8 cellular contexts compared by ENCODE assay signal in the genomic region with DNA sequence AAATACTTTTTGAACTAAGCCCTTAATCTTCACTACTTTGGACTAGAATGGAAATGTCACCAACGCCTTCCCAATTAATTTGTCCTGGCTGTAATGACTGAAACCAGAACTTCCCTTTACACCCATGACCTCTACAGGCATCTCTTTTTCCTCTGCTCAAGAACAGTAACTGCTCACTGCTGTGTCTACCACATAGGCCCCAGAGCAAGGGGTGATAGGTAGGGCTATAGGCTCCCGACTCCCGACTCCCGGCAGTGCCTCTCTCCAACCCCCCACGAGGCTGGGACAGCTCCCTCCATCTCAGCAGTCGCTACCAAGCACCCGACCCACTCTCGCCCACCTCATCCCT. TPM values are rescaled to one million over a fixed set of nuclear protein-coding genes. Genes with fewer than 3 reads are reported as not detected.
A peak's percentile ranks its signal among the peaks of the same experiment; 100 is the strongest.
DNase-seq lines count a peak whose midpoint lies in the region; ATAC-seq, FAIRE-seq and TF ChIP-seq lines count a peak whose summit lies in the region.

No MANE protein-coding gene starts in this region.

- peak overlapping the region; percentile 86 for H3K4me3 ChIP-seq in Loucy (ENCODE audit: low read length, poor library complexity, severe bottlenecking)

- no peaks in the 10 kb centered on the region for H4K20me1 ChIP-seq in Loucy (ENCODE audit: insufficient read depth, low read length, poor library complexity, severe bottlenecking)

- no peak for DNase-seq in GM12892 (ENCODE audit: insufficient read length)
- DNase-seq in naive B cell = no peak
- no peak for DNase-seq in medulla oblongata (ENCODE audit: extremely low spot score)
- DNase-seq in stimulated activated CD4-positive, alpha-beta T cell treated with anti-CD3 and anti-CD28 coated beads, Interleukin-2, amount 100 ng/mL, for 24 hours = no peak
- no peak for DNase-seq in NCI-H187 treated with DMSO at 0.1 percent for 48 hours (lab: John Stamatoyannopoulos, UW)

- H3K27ac ChIP-seq in cingulate gyrus (ENCODE audit: low read depth, low read length) = peak overlapping the region; percentile 82

- no peaks in the 10 kb centered on the region for H3K9me2 ChIP-seq in Loucy (replicated peaks; ENCODE audit: low read depth, low read length)

- H3K4me1 Mint-ChIP-seq in naive B cell = peaks cover 16 to 24% (median 19%) of the 10 kb centered on the region in 3 donors

- H3K9me3 ChIP-seq in Loucy (ENCODE audit: insufficient read depth, low read depth, low read length) = no peaks in the 10 kb centered on the region

- H3K27me3 ChIP-seq in Loucy (ENCODE audit: insufficient read depth, low read length, poor library complexity, severe bottlenecking) = no peaks in the 10 kb centered on the region

- H3K9me3 Mint-ChIP-seq in naive B cell = no peaks in the 10 kb centered on the region

- H3F3A ChIP-seq in Loucy (ENCODE audit: low read depth) = no peaks in the 10 kb centered on the region

- peak overlapping the region; percentile 99 to 100 (median 99) for H3K27ac Mint-ChIP-seq in naive B cell

- H3K4me2 ChIP-seq in Loucy (ENCODE audit: low read depth, low read length, poor library complexity, severe bottlenecking) = peak overlapping the region; percentile 72

- H2AFZ ChIP-seq in Loucy (ENCODE audit: low read length) = peak overlapping the region; percentile 96

- peak overlapping the region; percentile 75 for H3K9ac ChIP-seq in Loucy (ENCODE audit: low read depth, low read length, poor library complexity, severe bottlenecking)

- peak; percentile 58 for FAIRE-seq in GM12892 (lab: Jason Lieb, UNC)

- no peak for TF ChIP-seq CTCF in Loucy (conservative IDR thresholded peaks at IDR 0.05; ENCODE audit: low read length)

- ATAC-seq in GM21723 (IDR thresholded peaks at IDR 0.05; ENCODE audit: unreplicated experiment) (peak; percentile 64), naive B cell (ENCODE audit: low read depth in 2 of 2) (peak; percentile 56 to 60)

- peaks cover 0 to 5% of the 10 kb centered on the region in 2 donors for H3K36me3 Mint-ChIP-seq in naive B cell

- peak overlapping the region; percentile 91 to 99 (median 96) for H3K4me3 Mint-ChIP-seq in naive B cell

- H3K4me1 ChIP-seq in Loucy (ENCODE audit: insufficient read depth, low read length, poor library complexity, severe bottlenecking) = peaks cover 18% of the 10 kb centered on the region

- no peaks in the 10 kb centered on the region for H3K79me2 ChIP-seq in Loucy (ENCODE audit: insufficient read depth, low read length)

- H3K36me3 ChIP-seq in Loucy (ENCODE audit: insufficient read depth, low read length) = no peaks in the 10 kb centered on the region

- no peaks in the 10 kb centered on the region for H3K27me3 Mint-ChIP-seq in naive B cell

- no peak for TF ChIP-seq POLR2A in GM12892 (IDR thresholded peaks at IDR 0.05; ENCODE audit: low read depth, low read length)

RNA-seq across cellular contexts. Expression of a gene that starts 0.4 kb away (rescaled TPM):
- polyA plus RNA-seq in GM12892 (2012; ENCODE audit: missing spikeins) = 5.4 TPM
- 10 to 100 TPM in 1 of 6 donors, 1 to 10 TPM in 4, not detected in 1; 1.9 to 12.3 (median 4.8) TPM for polyA plus RNA-seq in naive B cell (ENCODE audit: low read depth in 6 of 6)
